ENCODE assay signal across 8 cellular contexts in the genomic region with DNA sequence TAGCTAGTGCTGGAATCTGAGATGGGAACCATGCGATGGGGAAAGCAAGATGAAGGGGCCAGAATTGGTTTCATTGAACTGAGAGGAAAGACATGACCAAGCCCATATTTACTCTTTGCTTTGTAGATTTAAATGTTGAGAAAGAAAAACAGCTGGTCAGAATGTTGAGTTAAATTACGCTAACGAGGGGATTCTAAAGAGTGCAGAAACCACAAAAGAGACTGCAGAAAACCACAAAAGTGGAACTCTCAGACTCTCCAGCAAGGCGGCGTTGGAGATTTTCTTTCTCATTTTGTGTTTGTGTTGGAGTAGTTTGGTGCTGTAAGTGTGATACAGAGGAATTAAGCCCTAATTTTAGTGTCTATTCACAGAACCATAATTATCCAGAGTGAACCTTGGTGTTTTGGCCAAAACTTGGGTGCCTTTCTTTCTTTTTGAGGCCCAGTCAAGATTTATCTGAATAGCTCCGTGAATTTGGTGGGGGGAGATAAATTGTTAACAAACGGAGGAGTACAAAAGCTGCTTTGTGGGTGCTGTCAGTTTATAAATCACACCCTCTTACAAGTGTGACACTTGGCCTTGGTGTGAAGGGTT. TPM values are rescaled to one million over a fixed set of nuclear protein-coding genes. Genes with fewer than 3 reads are reported as not detected.
DNase-seq lines count a peak whose midpoint lies in the region; ATAC-seq and TF ChIP-seq lines count a peak whose summit lies in the region.

No MANE protein-coding gene starts in this region.

- DNase-seq in NCI-H2029 treated with DMSO at 0.1 percent for 48 hours (lab: John Stamatoyannopoulos, UW) = peak; percentile 19
- no peak for DNase-seq in NCI-H2029 (lab: John Stamatoyannopoulos, UW)
- DNase-seq in SK-N-MC (ENCODE audit: low read depth, low spot score) = no peak
- peak; percentile 47 for DNase-seq in fibroblast of villous mesenchyme (ENCODE audit: low read depth)

- peak overlapping the region; percentile 53 for H3K9ac ChIP-seq in SK-N-MC (ENCODE audit: insufficient read length)

- no peak for TF ChIP-seq CTCF in fibroblast of villous mesenchyme (IDR thresholded peaks at IDR 0.05; ENCODE audit: insufficient read depth, low read depth, low read length)

- peak overlapping the region; percentile 89 for H3K27ac Mint-ChIP-seq in stimulated activated naive CD8-positive, alpha-beta T cell treated with anti-CD3 and anti-CD28 coated beads, Interleukin-15, Interleukin-2, amounts not matched to agents 100 ng/mL and 50 ng/mL, for 24 hours

- peak overlapping the region; percentile 72 for H3K27ac ChIP-seq in SK-N-MC

- H3K9me3 ChIP-seq in SK-N-MC (ENCODE audit: low read depth, low read length) = no peaks in the 10 kb centered on the region

- H3K36me3 Mint-ChIP-seq in stimulated activated naive CD8-positive, alpha-beta T cell treated with anti-CD3 and anti-CD28 coated beads, Interleukin-15, Interleukin-2, amounts not matched to agents 100 ng/mL and 50 ng/mL, for 24 hours (ENCODE audit: low read depth) = peaks cover 73% of the 10 kb centered on the region

- H3K36me3 ChIP-seq in SK-N-MC (ENCODE audit: insufficient read depth, low read length) = peaks cover 84% of the 10 kb centered on the region

- H3K4me3 Mint-ChIP-seq in stimulated activated naive CD8-positive, alpha-beta T cell treated with anti-CD3 and anti-CD28 coated beads, Interleukin-15, Interleukin-2, amounts not matched to agents 100 ng/mL and 50 ng/mL, for 24 hours = peak overlapping the region; percentile 65

- H3K27me3 Mint-ChIP-seq in stimulated activated naive CD8-positive, alpha-beta T cell treated with anti-CD3 and anti-CD28 coated beads, Interleukin-15, Interleukin-2, amounts not matched to agents 100 ng/mL and 50 ng/mL, for 24 hours = no peaks in the 10 kb centered on the region

- H3K4me3 ChIP-seq in SK-N-MC (no peak overlapping the region), fibroblast of villous mesenchyme (ENCODE audit: low read depth, low read length) (no peak overlapping the region)

- no peaks in the 10 kb centered on the region for H3K9me3 Mint-ChIP-seq in stimulated activated naive CD8-positive, alpha-beta T cell treated with anti-CD3 and anti-CD28 coated beads, Interleukin-15, Interleukin-2, amounts not matched to agents 100 ng/mL and 50 ng/mL, for 24 hours

- H3K4me1 Mint-ChIP-seq in stimulated activated naive CD8-positive, alpha-beta T cell treated with anti-CD3 and anti-CD28 coated beads, Interleukin-15, Interleukin-2, amounts not matched to agents 100 ng/mL and 50 ng/mL, for 24 hours (ENCODE audit: low read depth) = peaks cover 68% of the 10 kb centered on the region

- ATAC-seq in HG02840 (IDR thresholded peaks at IDR 0.05; ENCODE audit: low FRiP score, unreplicated experiment) (no peak), HG02981 (IDR thresholded peaks at IDR 0.05; ENCODE audit: unreplicated experiment) (no peak), GM21825 (IDR thresholded peaks at IDR 0.05; ENCODE audit: unreplicated experiment) (no peak)

RNA-seq across cellular contexts. Expression of a gene that starts 26.3 kb away (rescaled TPM):
- 155 and 160 TPM in 2 replicates for total RNA-seq in fibroblast of villous mesenchyme

RNA-seq across cellular contexts. Expression of a gene that starts 43.4 kb away (rescaled TPM):
- 16.0 and 16.8 TPM in 2 replicates for total RNA-seq in fibroblast of villous mesenchyme

Comparison
In these comparisons a context has a peak if more than half of its experiments do, and no peak if none do; other contexts are left out.
1. DNase-seq: peak in NCI-H2029 treated with DMSO at 0.1 percent for 48 hours (single experiment) and fibroblast of villous mesenchyme (single experiment); none in NCI-H2029 (single experiment) and SK-N-MC (single experiment).